In genomic region chr10:101219137-101219945, GRCh38 we compare ENCODE assay signal across 30 cellular contexts. TPM values are rescaled to one million over a fixed set of nuclear protein-coding genes. Genes with fewer than 3 reads are reported as not detected.
A peak's percentile ranks its signal among the peaks of the same experiment; 100 is the strongest.
DNase-seq lines count a peak whose midpoint lies in the region; ATAC-seq, FAIRE-seq and TF ChIP-seq lines count a peak whose summit lies in the region.
"Had no signal": no experiment of that assay in that cellular context is flagged by ENCODE, and none has a peak within 500 bp of the region (broad histone marks: within the 10 kb centered on the region; RNA-seq: fewer than 3 reads in every experiment).

No MANE protein-coding gene starts in this region.

- DNase-seq in NCI-H748 (lab: John Stamatoyannopoulos, UW; ENCODE audit: unreplicated experiment) (peak; percentile 3), NCI-H748 treated with DMSO at 0.1 percent for 48 hours (lab: John Stamatoyannopoulos, UW) (no peak), H7 (peak; percentile 28), H1 (ENCODE audit: low read depth in 1 of 2, low spot score in 2 of 2) (no peak), osteoblast (ENCODE audit: insufficient read length, low spot score, missing footprints) (peak; percentile 76), NCI-H1048 (lab: John Stamatoyannopoulos, UW) (no peak), aorta (no peak)
- DNase-seq: 8988T; ACHN; BE2C; CD8-positive, alpha-beta memory T cell; DMS 273 treated with DMSO at 0.1 percent for 48 hours; GOT3; Karpas-422; NCI-H1105; NCI-H1436 treated with DMSO at 0.1 percent for 48 hours; NCI-H1930; NCI-H2107; NCI-H524; NCI-H82; NK-92 treated with Interleukin-12 subunit alpha and Interleukin-12 subunit beta, amount 100 ng/mL, for 24 hours; PC-9; Right ventricle myocardium superior; RPMI8226 had no signal

- no peak overlapping the region for H2BK12ac ChIP-seq in H1 (ENCODE audit: low read depth, low read length)

- TF ChIP-seq CTCF in H1 (IDR thresholded peaks at IDR 0.05; ENCODE audit: control extremely low read depth in 1 of 3, insufficient read depth in 1 of 3, low read depth in 1 of 3, low read length in 3 of 3) (no peak), osteoblast (IDR thresholded peaks at IDR 0.05; ENCODE audit: extremely low read depth, low read depth, low read length) (no peak)

- no peak overlapping the region for H4K91ac ChIP-seq in H1 (replicated peaks; ENCODE audit: insufficient read length, low read length)

- H3K56ac ChIP-seq in H1 (replicated peaks; ENCODE audit: insufficient read length, low read depth, low read length) = no peak overlapping the region

- H3K27ac ChIP-seq in H1 (ENCODE audit: low read depth, low read length) (no peak overlapping the region), osteoblast (ENCODE audit: low read depth, low read length) (no peak overlapping the region), aorta (ENCODE audit: low read depth in 1 of 2, low read length in 2 of 2) (no peak overlapping the region)
- H3K27ac ChIP-seq: HL-60, PC-9, SJSA1 had no signal

- H3K23me2 ChIP-seq in H1 (ENCODE audit: low read depth, low read length) = peaks cover 2% of the 10 kb centered on the region; the same call in 1 of the 2 replicates

- CTCF ChIA-PET in H1 (lab: Charles Lee; ENCODE audit: partially characterized antibody) = interaction anchor here (0.6 to 13.7 kb wide), 15 partner anchors 9 to 554 kb away, joined by 3 to 266 read pairs (median 5); partner anchors contain the start of gene LBX1

- no peak overlapping the region for H3K4ac ChIP-seq in H1 (replicated peaks; ENCODE audit: insufficient read length, low read depth, low read length)

- H3K4me2 ChIP-seq in H1 (ENCODE audit: insufficient read depth in 1 of 2, low read depth in 2 of 2, low read length in 2 of 2) (no peak overlapping the region), osteoblast (ENCODE audit: insufficient read depth, low read length) (no peak overlapping the region)
- H3K4me2 ChIP-seq: PC-9 had no signal

- H2BK5ac ChIP-seq in H1 (ENCODE audit: low read depth, low read length) = no peak overlapping the region

- intact Hi-C loops in aorta (cut with DNase I) = loop anchor here (5.0 to 10.0 kb wide), 3 partner anchors 75 to 563 kb away; partner anchors contain the start of gene NPM3 (in 1 of the 2)

- 0 out of 4 replicates have a peak, but pooled peaks cover 0 to 4% of the 10 kb centered on the region in 2 experiments for H3K9me3 ChIP-seq in H1 (ENCODE audit: insufficient read depth in 2 of 2, low read depth in 1 of 2, low read length in 1 of 2)
- no peaks in the 10 kb centered on the region for H3K9me3 ChIP-seq in osteoblast (ENCODE audit: low read depth, low read length)
- H3K9me3 ChIP-seq in aorta (ENCODE audit: control insufficient read depth, low read length) = no peaks in the 10 kb centered on the region

- WGBS in H1 (ENCODE audit: extremely low coverage in 1 of 2, insufficient coverage in 1 of 2, insufficient read length in 1 of 2, insufficient replicate concordance in 2 of 2, low coverage in 1 of 2, low lambda C conversion rate in 2 of 2, missing lambda C conversion rate in 1 of 2), 2 experiments = 34% methylated on average over 22 of the region's 26 CpGs; no CpG with 5 or more reads in 1 of the 2 experiments
- 32 to 38% methylated on average over 26 of the region's 26 CpGs for WGBS in aorta, 2 donors

- peaks cover 30 to 44% of the 10 kb centered on the region in 2 experiments for H4K20me1 ChIP-seq in H1 (replicated peaks in 1 of 2; ENCODE audit: control insufficient read depth in 1 of 2, insufficient read depth in 2 of 2, low read length in 2 of 2)
- peaks cover 6% of the 10 kb centered on the region for H4K20me1 ChIP-seq in osteoblast (ENCODE audit: insufficient read depth, low read length)

- no peak overlapping the region for H3K23ac ChIP-seq in H1 (ENCODE audit: insufficient read length)

- no peaks in the 10 kb centered on the region; the same call in 1 of the 2 replicates for H3K79me1 ChIP-seq in H1 (ENCODE audit: low read depth, low read length)

- TF ChIP-seq RAD21 in H1 (IDR thresholded peaks at IDR 0.05 in 1 of 2, conservative IDR thresholded peaks at IDR 0.05 in 1 of 2; ENCODE audit: low read depth in 2 of 2, low read length in 2 of 2) = no peak

- H2AK5ac ChIP-seq in H1 (ENCODE audit: low read depth, low read length) = no peak overlapping the region

- no peak for TF ChIP-seq POLR2A in H1 (IDR thresholded peaks at IDR 0.05; ENCODE audit: control extremely low read depth in 1 of 2, low read depth in 2 of 2, low read length in 2 of 2)

- H3K79me2 ChIP-seq in H1 (ENCODE audit: control insufficient read depth in 1 of 2, insufficient read depth in 2 of 2, low read length in 2 of 2) (no peaks in the 10 kb centered on the region), osteoblast (ENCODE audit: insufficient read depth, low read length) (no peaks in the 10 kb centered on the region)

- no peak overlapping the region for H4K5ac ChIP-seq in H1 (ENCODE audit: insufficient read length, low read depth, low read length)

- POLR2A ChIA-PET in H1 (lab: Charles Lee; ENCODE audit: partially characterized antibody) = interaction anchor here (0.8 kb wide), 1 partner anchor 9 kb away, joined by 3 read pairs; no protein-coding TSS in a partner anchor

- H2AFZ ChIP-seq in H1 (ENCODE audit: low read length) (no peak overlapping the region), osteoblast (ENCODE audit: low read length) (no peak overlapping the region)
- H2AFZ ChIP-seq: PC-9 had no signal

- no peak for ATAC-seq in aorta (ENCODE audit: low FRiP score)
- ATAC-seq in HG02678 (IDR thresholded peaks at IDR 0.05; ENCODE audit: unreplicated experiment) = no peak
- ATAC-seq: HCT116 had no signal

- H3K27me3 ChIP-seq in H7 (ENCODE audit: control insufficient read depth, insufficient read depth, low read length) (peaks cover 98% of the 10 kb centered on the region), H1 (replicated peaks in 1 of 4; ENCODE audit: control insufficient read depth in 3 of 4, extremely low read depth in 1 of 4, insufficient read depth in 3 of 4, low read length in 3 of 4) (peaks cover 96 to 100% (median 99%) of the 10 kb centered on the region in 4 experiments), osteoblast (ENCODE audit: insufficient read depth, low read length) (peaks cover 99% of the 10 kb centered on the region), aorta (ENCODE audit: control insufficient read depth in 1 of 2, insufficient read depth in 2 of 2, low read length in 1 of 2) (peaks cover 0 to 3% of the 10 kb centered on the region in 2 donors)

- H2BK120ac ChIP-seq in H1 (replicated peaks; ENCODE audit: low read depth, low read length) = no peak overlapping the region

- no peak overlapping the region for H3K4me3 ChIP-seq in H7 (ENCODE audit: insufficient read depth, low read depth, low read length)
- H3K4me3 ChIP-seq in H1 (ENCODE audit: extremely low read depth in 1 of 4, insufficient read depth in 2 of 4, low read depth in 3 of 4, low read length in 4 of 4) = no peak overlapping the region
- no peak overlapping the region for H3K4me3 ChIP-seq in osteoblast (ENCODE audit: insufficient read depth, low read length)
- H3K4me3 ChIP-seq in aorta (ENCODE audit: low read length in 2 of 2) = no peak overlapping the region
- H3K4me3 ChIP-seq: PC-9, SJSA1 had no signal

- H2BK20ac ChIP-seq in H1 (ENCODE audit: low read length) = no peak overlapping the region

- H3K4me1 ChIP-seq in H1 (replicated peaks in 1 of 4; ENCODE audit: control insufficient read depth in 3 of 4, insufficient read depth in 4 of 4, low read length in 3 of 4) (peaks cover 0 to 21% (median 12%) of the 10 kb centered on the region in 4 experiments; a peak in 5 of 7 replicates), osteoblast (ENCODE audit: insufficient read depth, low read length) (no peaks in the 10 kb centered on the region), aorta (ENCODE audit: control insufficient read depth in 1 of 2, insufficient read depth in 2 of 2, low read length in 2 of 2) (no peaks in the 10 kb centered on the region)

- H3K9ac ChIP-seq in H1 (replicated peaks in 1 of 4; ENCODE audit: extremely low read depth in 1 of 4, low read depth in 3 of 4, low read length in 3 of 4) = no peak overlapping the region

- no peak overlapping the region for H3K14ac ChIP-seq in H1 (ENCODE audit: insufficient read length)

- no peak overlapping the region for H3K18ac ChIP-seq in H1 (ENCODE audit: extremely low read depth, low read length)

- H3K36me3 ChIP-seq in H7 (replicated peaks; ENCODE audit: control insufficient read depth, insufficient read depth, low read length) (no peaks in the 10 kb centered on the region), H1 (ENCODE audit: control insufficient read depth in 2 of 4, insufficient read depth in 4 of 4, low read length in 3 of 4) (peaks cover 0 to 5% (median 0%) of the 10 kb centered on the region in 4 experiments; a peak in 1 of 8 replicates), osteoblast (ENCODE audit: insufficient read depth, low read length) (no peaks in the 10 kb centered on the region), aorta (ENCODE audit: control insufficient read depth in 1 of 2, insufficient read depth in 2 of 2, low read length in 1 of 2) (no peaks in the 10 kb centered on the region)
- H3K36me3 ChIP-seq: BE2C, SJSA1 had no signal

- no peak overlapping the region for H4K8ac ChIP-seq in H1 (ENCODE audit: extremely low read depth, insufficient read depth, low read length)

- no peak for TF ChIP-seq EP300 in H1 (IDR thresholded peaks at IDR 0.05; ENCODE audit: borderline replicate concordance in 1 of 2, low read depth in 2 of 2, low read length in 2 of 2)

- no peak for FAIRE-seq in H1 (lab: Jason Lieb, UNC)

- H2BK15ac ChIP-seq in H1 (ENCODE audit: low read length) = no peak overlapping the region

TF ChIP-seq in H1, 55 proteins besides CTCF, POLR2A, EP300 and RAD21:
- peak; percentile 23 for TF ChIP-seq EZH2 (IDR thresholded peaks at IDR 0.05; ENCODE audit: low read depth, low read length, severe bottlenecking)
- TF ChIP-seq RNF2 (IDR thresholded peaks at IDR 0.05; ENCODE audit: borderline replicate concordance, low read depth, low read length, missing control alignments, poor library complexity, severe bottlenecking) = peak; percentile 89
- no peak for TF ChIP-seq PHF8 (conservative IDR thresholded peaks at IDR 0.05; ENCODE audit: low read depth, low read length)
- peak; percentile 10 for TF ChIP-seq SUZ12 (IDR thresholded peaks at IDR 0.05; ENCODE audit: low read length)

RNA-seq across cellular contexts. Expression of gene LBX1, which starts 9.9 kb away (rescaled TPM):
- not detected in 2 replicates for total RNA-seq in H7 (2014; rRNA removed; shearing (Covaris generic))
- total RNA-seq in H1 (2021; fragmentation: NEBNext Ultra II Directional; extraction: Animal tissue kit (Norgen Biotek cat#: 25700)) = not detected in 2 replicates
- polyA plus RNA-seq in H1 (2011; rRNA removed) (not detected in 2 replicates), aorta (not detected)
- polyA plus RNA-seq in H1 (2011; cell fraction: cytosol; rRNA removed) = not detected
- polyA plus RNA-seq in H1 (2011; cell fraction: nucleus; rRNA removed) = not detected
- not detected in 4 replicates for polyA plus RNA-seq in H1 (2012, experiment 1 of 2)
- not detected for polyA plus RNA-seq in H1 (2012, experiment 2 of 2)
- not detected for polyA plus RNA-seq in H1 (2013, experiment 1 of 2)
- polyA plus RNA-seq in H1 (2013, experiment 2 of 2) = not detected
- not detected in 2 replicates for polyA minus RNA-seq in H1 (2011; rRNA and poly(A)+ RNA removed)
- polyA minus RNA-seq in H1 (2011; cell fraction: cytosol; rRNA and poly(A)+ RNA removed) = not detected
- not detected for polyA minus RNA-seq in H1 (2011; cell fraction: nucleus; rRNA and poly(A)+ RNA removed)
- total RNA-seq in osteoblast (not detected in 2 replicates), aorta (not detected)
- total RNA-seq: CD8-positive, alpha-beta memory T cell; M059J; PC-9; Right ventricle myocardium superior; SJSA1 had no signal
- polyA plus RNA-seq: CD14-positive monocyte; CD8-positive, alpha-beta memory T cell had no signal

Comparison
In these comparisons a context has a peak if more than half of its experiments do, and no peak if none do; other contexts are left out.
1. DNase-seq: peak in NCI-H748 (single experiment), H7 (single experiment) and osteoblast (single experiment); none in NCI-H748 treated with DMSO at 0.1 percent for 48 hours (single experiment), H1 (0 of 2), NCI-H1048 (single experiment) and aorta (0 of 2).